Comparison of ENCODE assay signal across 29 cellular contexts in the genomic region with DNA sequence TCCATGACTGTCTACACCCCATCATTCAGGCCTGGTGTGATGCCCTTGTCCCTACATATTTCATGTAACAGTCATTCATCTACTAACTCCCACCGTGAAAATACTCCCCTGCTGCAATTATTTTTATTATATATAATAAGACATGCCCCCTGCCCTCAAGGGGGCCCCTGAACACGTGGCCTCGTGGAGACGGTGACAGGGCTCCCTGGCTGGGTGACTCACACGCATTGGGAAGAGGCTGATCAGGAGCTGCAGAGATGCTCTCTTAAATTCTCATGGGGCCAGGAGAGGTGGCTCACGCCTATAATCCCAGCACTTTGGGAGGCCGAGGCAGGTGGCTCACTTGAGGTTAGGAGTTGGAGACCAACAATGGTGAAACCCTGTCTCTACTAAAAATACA.
"Had no signal": no experiment of that assay in that cellular context is flagged by ENCODE, and none has a peak within 500 bp of the region (broad histone marks: within the 10 kb centered on the region; RNA-seq: fewer than 3 reads in every experiment).

No MANE protein-coding gene starts in this region.

- H3K79me2 ChIP-seq: hepatocyte had no signal

- H3K36me3 ChIP-seq: breast epithelium, esophagus squamous epithelium, left ventricle myocardium inferior, pancreas, prostate gland, sigmoid colon, stomach, thyroid gland, upper lobe of left lung, vagina had no signal

- H3K4me3 ChIP-seq: breast epithelium, esophagus squamous epithelium, hepatocyte, left ventricle myocardium inferior, lung, pancreas, prostate gland, sigmoid colon, stomach, thyroid gland, upper lobe of left lung, vagina had no signal

- H3K27me3 ChIP-seq: thyroid gland, upper lobe of left lung, vagina had no signal

- H2AFZ ChIP-seq: hepatocyte had no signal

- H3K9me3 ChIP-seq: breast epithelium, esophagus squamous epithelium, left ventricle myocardium inferior, pancreas, prostate gland, sigmoid colon, stomach, thyroid gland, upper lobe of left lung, vagina had no signal

- DNase-seq: activated CD4-positive, alpha-beta T cell treated with anti-CD3 and anti-CD28 coated beads for 1 hour; activated CD8-positive, alpha-beta memory T cell treated with anti-CD3 and anti-CD28 coated beads, Interleukin-2, amount 10 ng/mL, durations not matched to agents 7 days and 5 days; activated CD8-positive, alpha-beta T cell treated with anti-CD3 and anti-CD28 coated beads, Interleukin-2, amount 10 ng/mL, durations not matched to agents 7 days and 5 days; activated T-cell treated with anti-CD3 and anti-CD28 coated beads, Interleukin-2, amount 50 U/mL, for 48 hours; dermis blood vessel endothelial cell; effector CD4-positive, alpha-beta T cell; esophagus squamous epithelium; glutamatergic neuron; islet precursor cell; left ventricle myocardium inferior; mesendoderm; retina; sigmoid colon; small intestine; stimulated activated CD4-positive, alpha-beta T cell treated with anti-CD3 and anti-CD28 coated beads, Interleukin-4, amount 100 ng/mL, for 24 hours; stomach; T-helper 17 cell; T1000; thyroid gland; upper lobe of left lung had no signal

- H3K27ac ChIP-seq: breast epithelium, esophagus squamous epithelium, hepatocyte, left ventricle myocardium inferior, pancreas, prostate gland, sigmoid colon, stomach, thyroid gland, upper lobe of left lung, vagina had no signal

- H3K4me1 ChIP-seq: breast epithelium, pancreas, prostate gland had no signal

- ATAC-seq: activated CD8-positive, alpha-beta memory T cell treated with anti-CD3 and anti-CD28 coated beads, Interleukin-2, amount 10 ng/mL, durations not matched to agents 7 days and 5 days; activated CD8-positive, alpha-beta T cell treated with anti-CD3 and anti-CD28 coated beads, Interleukin-2, amount 10 ng/mL, durations not matched to agents 7 days and 5 days; activated naive CD4-positive, alpha-beta T cell treated with anti-CD3 and anti-CD28 coated beads, Interleukin-2, amount 50 U/mL, for 72 hours; pancreas; stimulated activated memory B cell treated with anti-CD40 and anti-IgM and Interleukin-4, amounts not matched to agents 10 μg/mL and 1 μg/mL and 100 μg/mL, for 72 hours; T-helper 17 cell; WTC11 had no signal

- H3K4me2 ChIP-seq: hepatocyte had no signal
